21 cellular contexts compared by ENCODE assay signal in genomic region chr22:43225609-43226008, GRCh38. TPM values are rescaled to one million over a fixed set of nuclear protein-coding genes. Genes with fewer than 3 reads are reported as not detected.
DNase-seq lines count a peak whose midpoint lies in the region; ATAC-seq, FAIRE-seq and TF ChIP-seq lines count a peak whose summit lies in the region.
"Had no signal": no experiment of that assay in that cellular context is flagged by ENCODE, and none has a peak within 500 bp of the region (broad histone marks: within the 10 kb centered on the region; RNA-seq: fewer than 3 reads in every experiment).

No MANE protein-coding gene starts in this region.

- peaks cover 6% of the 10 kb centered on the region for H3K4me1 Mint-ChIP-seq in stimulated activated naive CD8-positive, alpha-beta T cell treated with anti-CD3 and anti-CD28 coated beads, Interleukin-15, amount 100 ng/mL, for 72 hours
- H3K4me1 Mint-ChIP-seq in endothelial cell (ENCODE audit: unreplicated experiment), result no peaks in the 10 kb centered on the region
- peaks cover 39% of the 10 kb centered on the region for H3K4me1 Mint-ChIP-seq in nephron
- H3K4me1 Mint-ChIP-seq: IgD-negative memory B cell had no signal

- H3K4me1 ChIP-seq in SJCRH30 (no peaks in the 10 kb centered on the region), pancreas (no peaks in the 10 kb centered on the region)

- no peak overlapping the region for H3K27ac ChIP-seq in SJCRH30
- no peak overlapping the region for H3K27ac ChIP-seq in pancreas
- H3K27ac ChIP-seq: PC-9, RWPE1 had no signal

- no peak for TF ChIP-seq CTCF in endothelial cell (IDR thresholded peaks at IDR 0.05; ENCODE audit: unreplicated experiment)
- no peak for TF ChIP-seq CTCF in nephron (IDR thresholded peaks at IDR 0.05; ENCODE audit: unreplicated experiment in 3 of 3)
- TF ChIP-seq CTCF in pancreas (IDR thresholded peaks at IDR 0.05), result no peak

- H3K4me3 ChIP-seq in SJCRH30, result no peak overlapping the region
- H3K4me3 ChIP-seq in pancreas, result no peak overlapping the region
- H3K4me3 ChIP-seq: PC-9 had no signal

- H3K9me3 Mint-ChIP-seq in stimulated activated naive CD8-positive, alpha-beta T cell treated with anti-CD3 and anti-CD28 coated beads, Interleukin-15, amount 100 ng/mL, for 72 hours, result no peaks in the 10 kb centered on the region
- H3K9me3 Mint-ChIP-seq in endothelial cell (ENCODE audit: unreplicated experiment), result no peaks in the 10 kb centered on the region
- no peaks in the 10 kb centered on the region for H3K9me3 Mint-ChIP-seq in nephron
- H3K9me3 Mint-ChIP-seq: CD4-positive, CD25-positive, alpha-beta regulatory T cell; IgD-negative memory B cell had no signal

- H3K36me3 Mint-ChIP-seq in endothelial cell (ENCODE audit: low read depth, unreplicated experiment) (peaks cover 18% of the 10 kb centered on the region), nephron (ENCODE audit: low read depth) (peaks cover 3% of the 10 kb centered on the region)
- H3K36me3 Mint-ChIP-seq: CD4-positive, CD25-positive, alpha-beta regulatory T cell; IgD-negative memory B cell had no signal

- ATAC-seq in stimulated activated naive CD8-positive, alpha-beta T cell treated with anti-CD3 and anti-CD28 coated beads, Interleukin-15, Interleukin-2, amounts not matched to agents 100 U/mL and 50 U/mL, for 24 hours, result peak; percentile 29
- ATAC-seq in stimulated activated naive CD8-positive, alpha-beta T cell treated with anti-CD3 and anti-CD28 coated beads, Interleukin-15, amount 100 ng/mL, for 72 hours, result no peak
- ATAC-seq in pancreas, result no peak
- ATAC-seq: HCT116 had no signal

- no peak for DNase-seq in stimulated activated naive CD8-positive, alpha-beta T cell treated with anti-CD3 and anti-CD28 coated beads, Interleukin-15, Interleukin-2, amounts not matched to agents 100 U/mL and 50 U/mL, for 24 hours
- DNase-seq in stimulated activated naive CD8-positive, alpha-beta T cell treated with anti-CD3 and anti-CD28 coated beads, Interleukin-15, amount 100 ng/mL, for 72 hours, result no peak
- DNase-seq in endothelial cell (ENCODE audit: low spot score) (no peak), SJCRH30 (no peak), anterior cingulate cortex (lab: John Stamatoyannopoulos, UW) (no peak), NCI-H1436 (lab: John Stamatoyannopoulos, UW) (no peak), pancreas (no peak)
- DNase-seq: CD4-positive, CD25-positive, alpha-beta regulatory T cell; COR-L47; DMS 273 treated with DMSO at 0.1 percent for 48 hours; GDM1; Kasumi-1; MM.1S; NCI-H1092 treated with DMSO at 0.1 percent for 48 hours; PC-9 had no signal

- no peak for FAIRE-seq in pancreas (lab: Jason Lieb, UNC)
- FAIRE-seq: A204.1 had no signal

- intact Hi-C loops in pancreas (cut with DNase I), result no loop called here

- 83 to 86% methylated on average over 8 of the region's 8 CpGs for WGBS in pancreas, 2 donors

- H3K27me3 ChIP-seq in SJCRH30, result no peaks in the 10 kb centered on the region
- H3K27me3 ChIP-seq in pancreas, result no peaks in the 10 kb centered on the region
- H3K27me3 ChIP-seq: BE2C had no signal

- H3K27me3 Mint-ChIP-seq in stimulated activated naive CD8-positive, alpha-beta T cell treated with anti-CD3 and anti-CD28 coated beads, Interleukin-15, amount 100 ng/mL, for 72 hours, result peaks cover 3% of the 10 kb centered on the region
- peaks cover 10% of the 10 kb centered on the region for H3K27me3 Mint-ChIP-seq in endothelial cell (ENCODE audit: unreplicated experiment)
- peaks cover 20% of the 10 kb centered on the region for H3K27me3 Mint-ChIP-seq in nephron (ENCODE audit: low read depth)

- H3K36me3 ChIP-seq in SJCRH30 (no peaks in the 10 kb centered on the region), pancreas (no peaks in the 10 kb centered on the region)
- H3K36me3 ChIP-seq: BE2C had no signal

- H3K9me3 ChIP-seq in SJCRH30 (replicated peaks) (no peaks in the 10 kb centered on the region), pancreas (no peaks in the 10 kb centered on the region)
- H3K9me3 ChIP-seq: BE2C had no signal

- H3K27ac Mint-ChIP-seq in stimulated activated naive CD8-positive, alpha-beta T cell treated with anti-CD3 and anti-CD28 coated beads, Interleukin-15, amount 100 ng/mL, for 72 hours, result peak overlapping the region in 1 of 2 donors; percentile 2
- H3K27ac Mint-ChIP-seq in endothelial cell (ENCODE audit: unreplicated experiment) (no peak overlapping the region), nephron (peak overlapping the region; percentile 32 to 45 (median 38))
- H3K27ac Mint-ChIP-seq: IgD-negative memory B cell had no signal

- H3K4me3 Mint-ChIP-seq in stimulated activated naive CD8-positive, alpha-beta T cell treated with anti-CD3 and anti-CD28 coated beads, Interleukin-15, amount 100 ng/mL, for 72 hours, result no peak overlapping the region
- peak overlapping the region; percentile 49 for H3K4me3 Mint-ChIP-seq in endothelial cell (ENCODE audit: unreplicated experiment)
- H3K4me3 Mint-ChIP-seq in nephron, result no peak overlapping the region
- H3K4me3 Mint-ChIP-seq: CD4-positive, CD25-positive, alpha-beta regulatory T cell; IgD-negative memory B cell had no signal

RNA-seq across cellular contexts. Expression of gene TTLL12, which starts 38.7 kb away (rescaled TPM):
- total RNA-seq in endothelial cell (ENCODE audit: unreplicated experiment) (15.1 TPM), pancreas (10 to 100 TPM; 10.6 to 22.2 (median 16.1) TPM)
- 70.3 and 76.6 TPM in 2 replicates for total RNA-seq in SJCRH30 (2014; rRNA removed; shearing (Covaris generic))
- polyA plus RNA-seq in pancreas, result 10 to 100 TPM; 13.7 to 14.2 TPM
